In the genomic region with DNA sequence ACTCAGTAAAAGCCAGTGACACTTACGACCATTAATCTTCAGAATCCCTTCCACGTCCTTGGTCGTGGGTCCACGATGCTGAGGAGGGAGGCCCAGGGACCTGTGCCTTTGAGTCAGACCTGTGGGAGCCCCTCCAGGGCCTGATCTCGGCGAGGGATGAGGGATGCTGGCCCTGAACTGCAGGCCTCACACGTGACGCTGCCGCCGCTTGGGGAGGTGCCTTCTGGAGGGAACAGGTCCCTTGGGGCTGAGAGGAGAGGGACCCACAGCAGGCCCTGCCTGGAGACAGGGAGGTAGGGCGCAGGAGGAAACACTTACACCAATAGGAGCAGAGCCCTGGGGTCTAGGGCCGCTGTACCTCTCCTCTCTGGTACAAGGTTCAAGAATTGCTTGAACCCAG, we compare ENCODE assay signal across 19 cellular contexts.
"Had no signal": no experiment of that assay in that cellular context is flagged by ENCODE, and none has a peak within 500 bp of the region (broad histone marks: within the 10 kb centered on the region; RNA-seq: fewer than 3 reads in every experiment).

No MANE protein-coding gene starts in this region.

- H3K9me3 ChIP-seq: neutrophil, right atrium auricular region, sigmoid colon, testis, tibial nerve had no signal

- H3K27ac ChIP-seq: foreskin keratinocyte, hepatocyte, neutrophil, right atrium auricular region, sigmoid colon, skin epidermis, testis, tibial nerve had no signal

- H3K4me1 ChIP-seq: foreskin keratinocyte, sigmoid colon, testis had no signal

- H3K4me3 Mint-ChIP-seq: naive thymus-derived CD4-positive, alpha-beta T cell; nephron progenitor cell; stimulated activated naive B cell treated with anti-CD40 and anti-IgM and Interleukin-4, amounts not matched to agents 10 μg/mL and 1 μg/mL and 100 μg/mL, for 72 hours; stimulated activated naive CD8-positive, alpha-beta T cell treated with anti-CD3 and anti-CD28 coated beads, Interleukin-15, amount 100 ng/mL, for 72 hours had no signal

- H3K79me2 ChIP-seq: hepatocyte had no signal

- H3K4me2 ChIP-seq: hepatocyte had no signal

- H3K36me3 ChIP-seq: neutrophil, sigmoid colon, tibial nerve had no signal

- H3K4me3 ChIP-seq: hepatocyte, right atrium auricular region, sigmoid colon, skin epidermis, testis, tibial nerve had no signal

- H3K4me1 Mint-ChIP-seq: stimulated activated naive CD8-positive, alpha-beta T cell treated with anti-CD3 and anti-CD28 coated beads, Interleukin-15, amount 100 ng/mL, for 72 hours had no signal

- FAIRE-seq: kidney had no signal

- H3K27me3 Mint-ChIP-seq: naive thymus-derived CD4-positive, alpha-beta T cell; stimulated activated naive B cell treated with anti-CD40 and anti-IgM and Interleukin-4, amounts not matched to agents 10 μg/mL and 1 μg/mL and 100 μg/mL, for 72 hours; stimulated activated naive CD8-positive, alpha-beta T cell treated with anti-CD3 and anti-CD28 coated beads, Interleukin-15, amount 100 ng/mL, for 72 hours had no signal

- H3K27me3 ChIP-seq: hepatocyte, neutrophil, right atrium auricular region, sigmoid colon, testis, tibial nerve had no signal

- DNase-seq: dermis blood vessel endothelial cell; foreskin keratinocyte; kidney; left colon; left ventricle myocardium superior; mesendoderm; naive thymus-derived CD4-positive, alpha-beta T cell; nephron progenitor cell; sigmoid colon; stimulated activated CD4-positive, alpha-beta T cell treated with anti-CD3 and anti-CD28 coated beads, Interleukin-2, amount 100 ng/mL, for 24 hours; stimulated activated CD4-positive, alpha-beta T cell treated with anti-CD3 and anti-CD28 coated beads, Interleukin-4, amount 100 ng/mL, for 4 hours; stimulated activated naive B cell treated with anti-CD40 and anti-IgM and Interleukin-4, amounts not matched to agents 10 μg/mL and 1 μg/mL and 100 μg/mL, for 72 hours; stimulated activated naive CD8-positive, alpha-beta T cell treated with anti-CD3 and anti-CD28 coated beads, Interleukin-15, amount 100 ng/mL, for 72 hours; testis had no signal

- H3K9me3 Mint-ChIP-seq: naive thymus-derived CD4-positive, alpha-beta T cell; stimulated activated naive B cell treated with anti-CD40 and anti-IgM and Interleukin-4, amounts not matched to agents 10 μg/mL and 1 μg/mL and 100 μg/mL, for 72 hours; stimulated activated naive CD8-positive, alpha-beta T cell treated with anti-CD3 and anti-CD28 coated beads, Interleukin-15, amount 100 ng/mL, for 72 hours had no signal

- H3K27ac Mint-ChIP-seq: naive thymus-derived CD4-positive, alpha-beta T cell; nephron progenitor cell; stimulated activated naive B cell treated with anti-CD40 and anti-IgM and Interleukin-4, amounts not matched to agents 10 μg/mL and 1 μg/mL and 100 μg/mL, for 72 hours had no signal

- ATAC-seq: foreskin keratinocyte; left colon; left ventricle myocardium superior; naive thymus-derived CD4-positive, alpha-beta T cell; stimulated activated naive B cell treated with anti-CD40 and anti-IgM and Interleukin-4, amounts not matched to agents 10 μg/mL and 1 μg/mL and 100 μg/mL, for 72 hours; stimulated activated naive CD8-positive, alpha-beta T cell treated with anti-CD3 and anti-CD28 coated beads, Interleukin-15, amount 100 ng/mL, for 72 hours had no signal

- H2AFZ ChIP-seq: hepatocyte had no signal
